ENCODE assay signal across 1 cellular context in genomic region chr2:60002158-60002867, GRCh38.
TF ChIP-seq lines count a peak whose summit lies in the region.

No MANE protein-coding gene starts in this region.

TF ChIP-seq in HepG2, 621 proteins besides CTCF, POLR2A, EP300 and RAD21:
- TF ChIP-seq BRF2 (CRISPR knock-in tag; IDR thresholded peaks at IDR 0.05) (no peak), ZBTB8A (CRISPR knock-in tag; IDR thresholded peaks at IDR 0.05; ENCODE audit: borderline replicate concordance, low read depth) (no peak), STAG1 (CRISPR knock-in tag; IDR thresholded peaks at IDR 0.05) (peak; percentile 31), ONECUT2 (CRISPR knock-in tag; IDR thresholded peaks at IDR 0.05) (no peak)
